In genomic region chr1:208475951-208476824, GRCh38 we compare ENCODE assay signal across 12 cellular contexts.
DNase-seq lines count a peak whose midpoint lies in the region; ATAC-seq and TF ChIP-seq lines count a peak whose summit lies in the region.
"Had no signal": no experiment of that assay in that cellular context is flagged by ENCODE, and none has a peak within 500 bp of the region (broad histone marks: within the 10 kb centered on the region; RNA-seq: fewer than 3 reads in every experiment).

No MANE protein-coding gene starts in this region.

- DNase-seq in DMS 273 (lab: John Stamatoyannopoulos, UW; ENCODE audit: unreplicated experiment) = peak; percentile 23
- no peak for DNase-seq in DMS 273 treated with DMSO at 0.1 percent for 48 hours (lab: John Stamatoyannopoulos, UW)
- no peak for DNase-seq in brain microvascular endothelial cell
- DNase-seq in left kidney (ENCODE audit: low read depth, low spot score) = peak; percentile 94
- no peak for DNase-seq in OCI-LY7 (ENCODE audit: low spot score)
- DNase-seq: 8988T, NCI-H2081 treated with DMSO at 0.1 percent for 48 hours, spleen had no signal

- H3K27me3 ChIP-seq in brain microvascular endothelial cell (replicated peaks) (no peaks in the 10 kb centered on the region), subcutaneous abdominal adipose tissue (ENCODE audit: control insufficient read depth in 5 of 5, insufficient read depth in 4 of 5, low read length in 5 of 5) (no peaks in the 10 kb centered on the region)
- H3K27me3 ChIP-seq: spleen had no signal

- H3K79me2 ChIP-seq in OCI-LY7 (ENCODE audit: insufficient read depth, low read depth, low read length) = no peaks in the 10 kb centered on the region

- H3K4me1 ChIP-seq in subcutaneous abdominal adipose tissue (ENCODE audit: control insufficient read depth in 5 of 5, insufficient read depth in 5 of 5, low read length in 5 of 5) (peaks cover 2 to 24% (median 16%) of the 10 kb centered on the region in 5 donors), OCI-LY7 (ENCODE audit: insufficient read depth, low read length, poor library complexity, severe bottlenecking) (no peaks in the 10 kb centered on the region)

- H3K9me3 ChIP-seq in subcutaneous abdominal adipose tissue (ENCODE audit: control insufficient read depth in 5 of 5, low read length in 5 of 5) (no peaks in the 10 kb centered on the region), OCI-LY7 (ENCODE audit: low read length) (no peaks in the 10 kb centered on the region)
- H3K9me3 ChIP-seq: spleen had no signal

- ATAC-seq in HG02610 (IDR thresholded peaks at IDR 0.05; ENCODE audit: unreplicated experiment) = no peak
- ATAC-seq in HG02973 (IDR thresholded peaks at IDR 0.05; ENCODE audit: unreplicated experiment) = no peak
- ATAC-seq: activated naive CD4-positive, alpha-beta T cell treated with anti-CD3 and anti-CD28 coated beads, Interleukin-2, amount 50 U/mL, for 72 hours had no signal

- POLR2A ChIA-PET in OCI-LY7 (lab: Charles Lee) = no interaction called here

- H2AFZ ChIP-seq in OCI-LY7 (ENCODE audit: low read length) = no peak overlapping the region

- H3K27ac ChIP-seq in brain microvascular endothelial cell (no peak overlapping the region), subcutaneous abdominal adipose tissue (ENCODE audit: low read depth, low read length) (peak overlapping the region; percentile 15), OCI-LY7 (ENCODE audit: low read depth, low read length, poor library complexity, severe bottlenecking) (no peak overlapping the region)
- H3K27ac ChIP-seq: spleen had no signal

- no peak overlapping the region for H3K4me2 ChIP-seq in OCI-LY7 (ENCODE audit: low read length)

- H3K4me3 ChIP-seq in brain microvascular endothelial cell (ENCODE audit: low read depth, low read length) (no peak overlapping the region), subcutaneous abdominal adipose tissue (ENCODE audit: low read depth in 1 of 5, low read length in 5 of 5) (peak overlapping the region in 1 of 5 donors; percentile 19), OCI-LY7 (ENCODE audit: low read depth, low read length, poor library complexity, severe bottlenecking) (no peak overlapping the region)
- H3K4me3 ChIP-seq: spleen had no signal

- H3K36me3 ChIP-seq in brain microvascular endothelial cell (replicated peaks) (no peaks in the 10 kb centered on the region), subcutaneous abdominal adipose tissue (ENCODE audit: control insufficient read depth in 5 of 5, insufficient read depth in 5 of 5, low read length in 5 of 5) (no peaks in the 10 kb centered on the region), OCI-LY7 (ENCODE audit: insufficient read depth, low read length) (no peaks in the 10 kb centered on the region)
- H3K36me3 ChIP-seq: spleen had no signal

- in situ Hi-C loops in brain microvascular endothelial cell (cut with HindIII; ENCODE audit: low pct_ligation_motif_present, low sequenced_read_pairs) = no loop called here

- no TSS peak for BruUV-seq in OCI-LY7 (replicated peaks; lab: Mats Ljungman, UMichigan)

- no peaks in the 10 kb centered on the region for H4K20me1 ChIP-seq in OCI-LY7 (ENCODE audit: insufficient read depth, low read length)

- no peaks in the 10 kb centered on the region for H3K9me2 ChIP-seq in OCI-LY7 (ENCODE audit: insufficient read depth, low read length)

- TF ChIP-seq CTCF in brain microvascular endothelial cell (IDR thresholded peaks at IDR 0.05; ENCODE audit: low read depth, low read length, missing control alignments) (peak; percentile 30), OCI-LY7 (conservative IDR thresholded peaks at IDR 0.05; ENCODE audit: low read length) (no peak)

- intact Hi-C loops in OCI-LY7 (cut with micrococcal nuclease; ENCODE audit: unreplicated experiment) = no loop called here

- CTCF ChIA-PET in OCI-LY7 (lab: Charles Lee; ENCODE audit: unreplicated experiment) = no interaction called here

- H3K9ac ChIP-seq in subcutaneous abdominal adipose tissue (ENCODE audit: low read length in 5 of 5) = no peak overlapping the region

Comparison
In these comparisons a context has a peak if more than half of its experiments do, and no peak if none do; other contexts are left out.
1. DNase-seq: peak in DMS 273 (single experiment) and left kidney (single experiment); none in DMS 273 treated with DMSO at 0.1 percent for 48 hours (single experiment), brain microvascular endothelial cell (single experiment) and OCI-LY7 (single experiment).